ENCODE assay signal across 27 cellular contexts in genomic region chr10:123446449-123447156, GRCh38.
"Had no signal": no experiment of that assay in that cellular context is flagged by ENCODE, and none has a peak within 500 bp of the region (broad histone marks: within the 10 kb centered on the region; RNA-seq: fewer than 3 reads in every experiment).

No MANE protein-coding gene starts in this region.

- H3K4me1 ChIP-seq: adrenal gland, body of pancreas, gastroesophageal sphincter, pancreas, prostate gland had no signal

- H3K27ac ChIP-seq: adrenal gland, body of pancreas, cardiac muscle cell, gastroesophageal sphincter, hepatocyte, pancreas, prostate gland had no signal

- H3K4me3 ChIP-seq: adrenal gland, body of pancreas, cardiac muscle cell, gastroesophageal sphincter, hepatocyte, pancreas, prostate gland, smooth muscle cell had no signal

- H3K4me2 ChIP-seq: hepatocyte, smooth muscle cell had no signal

- DNase-seq: activated CD4-positive, alpha-beta T cell treated with anti-CD3 and anti-CD28 coated beads, Interleukin-2, amount 50 U/mL, for 1 hour; activated CD8-positive, alpha-beta T cell treated with anti-CD3 and anti-CD28 coated beads for 36 hours; activated naive CD4-positive, alpha-beta T cell; activated T-cell treated with anti-CD3 and anti-CD28 coated beads, Interleukin-2, amount 50 U/mL, for 48 hours; adrenal gland; aorta; body of pancreas; cortex of kidney; effector memory CD8-positive, alpha-beta T cell; islet precursor cell; left cardiac atrium; left ventricle myocardium superior; nucleus accumbens; pancreas; retina; stimulated activated CD4-positive, alpha-beta T cell treated with anti-CD3 and anti-CD28 coated beads, Interleukin-1b, Interleukin-23, amount 100 ng/mL, for 48 hours; stimulated activated CD4-positive, alpha-beta T cell treated with anti-CD3 and anti-CD28 coated beads, Interleukin-4, amount 100 ng/mL, for 4 hours; stimulated activated CD8-positive, alpha-beta memory T cell treated with anti-CD3 and anti-CD28 coated beads, Interleukin-4, amount 100 ng/mL, for 48 hours; stimulated activated naive CD8-positive, alpha-beta T cell treated with anti-CD3 and anti-CD28 coated beads, Interleukin-15, amount 100 ng/mL, for 72 hours; substantia nigra; T1000 had no signal

- H3K27me3 ChIP-seq: adrenal gland, body of pancreas, cardiac muscle cell, gastroesophageal sphincter, pancreas had no signal

- H2AFZ ChIP-seq: hepatocyte had no signal

- H3K36me3 ChIP-seq: adrenal gland, cardiac muscle cell, gastroesophageal sphincter, pancreas, prostate gland had no signal

- FAIRE-seq: endothelial cell of umbilical vein, pancreas had no signal

- H3K9me3 ChIP-seq: adrenal gland, body of pancreas, gastroesophageal sphincter, pancreas, prostate gland had no signal
